In the genomic region with DNA sequence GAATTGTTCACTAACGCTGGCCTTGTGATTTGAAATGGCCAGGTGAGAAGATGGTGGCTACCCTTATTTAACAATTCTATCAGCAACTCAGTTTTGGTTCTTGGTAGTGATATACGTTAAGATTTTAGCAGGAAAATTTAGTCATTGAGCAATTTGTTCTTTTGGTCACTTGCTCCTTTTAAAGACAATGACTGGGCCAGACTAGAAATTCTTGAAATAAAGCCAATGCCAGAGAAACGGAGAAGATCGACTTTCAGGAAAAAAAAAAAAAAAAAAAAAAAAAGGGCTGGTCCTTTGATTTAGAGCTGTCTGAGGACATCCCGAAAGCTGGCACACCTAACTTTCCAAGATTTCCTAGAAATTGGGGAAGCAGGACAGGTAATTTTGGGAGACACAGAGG, we compare ENCODE assay signal across 1 cellular context.
TF ChIP-seq lines count a peak whose summit lies in the region.

No MANE protein-coding gene starts in this region.

TF ChIP-seq in SK-N-SH treated with all-trans-retinoic acid at 6 μM for 48 hours, 23 proteins besides CTCF, POLR2A, EP300 and RAD21 (continued from another document):
- TF ChIP-seq, protein P1, sequence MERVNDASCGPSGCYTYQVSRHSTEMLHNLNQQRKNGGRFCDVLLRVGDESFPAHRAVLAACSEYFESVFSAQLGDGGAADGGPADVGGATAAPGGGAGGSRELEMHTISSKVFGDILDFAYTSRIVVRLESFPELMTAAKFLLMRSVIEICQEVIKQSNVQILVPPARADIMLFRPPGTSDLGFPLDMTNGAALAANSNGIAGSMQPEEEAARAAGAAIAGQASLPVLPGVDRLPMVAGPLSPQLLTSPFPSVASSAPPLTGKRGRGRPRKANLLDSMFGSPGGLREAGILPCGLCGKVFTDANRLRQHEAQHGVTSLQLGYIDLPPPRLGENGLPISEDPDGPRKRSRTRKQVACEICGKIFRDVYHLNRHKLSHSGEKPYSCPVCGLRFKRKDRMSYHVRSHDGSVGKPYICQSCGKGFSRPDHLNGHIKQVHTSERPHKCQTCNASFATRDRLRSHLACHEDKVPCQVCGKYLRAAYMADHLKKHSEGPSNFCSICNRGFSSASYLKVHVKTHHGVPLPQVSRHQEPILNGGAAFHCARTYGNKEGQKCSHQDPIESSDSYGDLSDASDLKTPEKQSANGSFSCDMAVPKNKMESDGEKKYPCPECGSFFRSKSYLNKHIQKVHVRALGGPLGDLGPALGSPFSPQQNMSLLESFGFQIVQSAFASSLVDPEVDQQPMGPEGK (CRISPR knock-in tag; IDR thresholded peaks at IDR 0.05; ENCODE audit: borderline replicate concordance) = no peak
- TF ChIP-seq CSDC2 (CRISPR knock-in tag; IDR thresholded peaks at IDR 0.05) (no peak), POU6F1 (CRISPR knock-in tag; IDR thresholded peaks at IDR 0.05; ENCODE audit: borderline replicate concordance, low read depth) (no peak), ZNF70 (CRISPR knock-in tag; IDR thresholded peaks at IDR 0.05) (no peak), OSR1 (CRISPR knock-in tag; IDR thresholded peaks at IDR 0.05) (no peak), ZNF8 (CRISPR knock-in tag; IDR thresholded peaks at IDR 0.05) (no peak)
- TF ChIP-seq, protein P2, sequence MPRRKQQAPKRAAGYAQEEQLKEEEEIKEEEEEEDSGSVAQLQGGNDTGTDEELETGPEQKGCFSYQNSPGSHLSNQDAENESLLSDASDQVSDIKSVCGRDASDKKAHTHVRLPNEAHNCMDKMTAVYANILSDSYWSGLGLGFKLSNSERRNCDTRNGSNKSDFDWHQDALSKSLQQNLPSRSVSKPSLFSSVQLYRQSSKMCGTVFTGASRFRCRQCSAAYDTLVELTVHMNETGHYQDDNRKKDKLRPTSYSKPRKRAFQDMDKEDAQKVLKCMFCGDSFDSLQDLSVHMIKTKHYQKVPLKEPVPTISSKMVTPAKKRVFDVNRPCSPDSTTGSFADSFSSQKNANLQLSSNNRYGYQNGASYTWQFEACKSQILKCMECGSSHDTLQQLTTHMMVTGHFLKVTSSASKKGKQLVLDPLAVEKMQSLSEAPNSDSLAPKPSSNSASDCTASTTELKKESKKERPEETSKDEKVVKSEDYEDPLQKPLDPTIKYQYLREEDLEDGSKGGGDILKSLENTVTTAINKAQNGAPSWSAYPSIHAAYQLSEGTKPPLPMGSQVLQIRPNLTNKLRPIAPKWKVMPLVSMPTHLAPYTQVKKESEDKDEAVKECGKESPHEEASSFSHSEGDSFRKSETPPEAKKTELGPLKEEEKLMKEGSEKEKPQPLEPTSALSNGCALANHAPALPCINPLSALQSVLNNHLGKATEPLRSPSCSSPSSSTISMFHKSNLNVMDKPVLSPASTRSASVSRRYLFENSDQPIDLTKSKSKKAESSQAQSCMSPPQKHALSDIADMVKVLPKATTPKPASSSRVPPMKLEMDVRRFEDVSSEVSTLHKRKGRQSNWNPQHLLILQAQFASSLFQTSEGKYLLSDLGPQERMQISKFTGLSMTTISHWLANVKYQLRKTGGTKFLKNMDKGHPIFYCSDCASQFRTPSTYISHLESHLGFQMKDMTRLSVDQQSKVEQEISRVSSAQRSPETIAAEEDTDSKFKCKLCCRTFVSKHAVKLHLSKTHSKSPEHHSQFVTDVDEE (CRISPR knock-in tag; IDR thresholded peaks at IDR 0.05) = no peak
